Comparison of ENCODE assay signal across 33 cellular contexts in the genomic region with DNA sequence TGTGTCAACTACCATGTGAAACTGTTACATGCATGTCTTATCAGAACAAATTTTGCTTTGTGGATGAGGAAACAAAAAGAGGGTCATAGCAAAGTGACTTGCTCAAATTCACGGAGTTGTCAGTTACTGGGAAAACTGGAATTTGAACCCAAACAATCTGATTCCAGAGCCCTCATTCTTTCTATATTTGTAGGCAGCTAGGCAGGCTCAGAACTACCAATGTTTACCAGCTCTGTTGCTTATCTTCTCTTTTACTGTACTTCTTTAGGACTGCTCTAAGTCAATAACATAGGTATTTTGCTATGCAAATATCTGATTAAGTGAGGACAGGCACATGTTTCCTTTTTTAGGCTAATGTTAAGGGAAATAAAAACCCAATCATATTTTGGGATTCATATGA.
"Had no signal": no experiment of that assay in that cellular context is flagged by ENCODE, and none has a peak within 500 bp of the region (broad histone marks: within the 10 kb centered on the region; RNA-seq: fewer than 3 reads in every experiment).

No MANE protein-coding gene starts in this region.

- DNase-seq: activated B cell treated with CpG ODN at 0.5 μM for 24 hours; activated CD4-positive, alpha-beta memory T cell treated with anti-CD3 and anti-CD28 coated beads for 36 hours; activated CD4-positive, alpha-beta T cell treated with anti-CD3 and anti-CD28 coated beads for 4 hours; activated CD4-positive, alpha-beta T cell treated with anti-CD3 and anti-CD28 coated beads, Interleukin-2, amount 10 ng/mL, durations not matched to agents 24 days and 14 days; activated CD4-positive, alpha-beta T cell treated with anti-CD3 and anti-CD28 coated beads, Interleukin-2, amount 50 U/mL, for 1 hour; activated CD4-positive, alpha-beta T cell treated with anti-CD3 and anti-CD28 coated beads, Interleukin-2, amount 50 U/mL, for 4 hours; activated CD4-positive, CD25-positive, alpha-beta regulatory T cell treated with anti-CD3 and anti-CD28 coated beads, Interleukin-2, amount 50 U/mL, for 72 hours; activated CD8-positive, alpha-beta memory T cell treated with anti-CD3 and anti-CD28 coated beads, Interleukin-2, amount 50 U/mL, for 4 hours; activated CD8-positive, alpha-beta T cell treated with anti-CD3 and anti-CD28 coated beads for 36 hours; activated effector memory CD4-positive, alpha-beta T cell treated with Interleukin-2 at 50 U/mL for 16 hours; activated gamma-delta T cell; activated naive CD4-positive, alpha-beta T cell treated with anti-CD3 and anti-CD28 coated beads, Interleukin-2, amount 10 ng/mL, durations not matched to agents 7 days and 5 days; activated naive CD4-positive, alpha-beta T cell treated with Interleukin-2 at 50 U/mL for 16 hours; activated naive CD8-positive, alpha-beta T cell treated with anti-CD3 and anti-CD28 coated beads, Interleukin-2, amount 10 ng/mL, durations not matched to agents 7 days and 5 days; activated naive CD8-positive, alpha-beta T cell treated with anti-CD3 and anti-CD28 coated beads, Interleukin-2, amount 50 U/mL, for 24 hours; activated T-cell treated with anti-CD3 and anti-CD28 coated beads for 4 hours; activated T-cell treated with anti-CD3 and anti-CD28 coated beads, Interleukin-2, amount 50 U/mL, for 1 hour; activated T-cell treated with anti-CD3 and anti-CD28 coated beads, Interleukin-2, amount 50 U/mL, for 4 hours; activated T-cell treated with anti-CD3 and anti-CD28 coated beads, Interleukin-2, amount 50 U/mL, for 72 hours; amygdala; anterior cingulate cortex; caudate nucleus; T-helper 17 cell; T-helper 9 cell had no signal

- H3K36me3 Mint-ChIP-seq: activated CD4-positive, alpha-beta memory T cell treated with anti-CD3 and anti-CD28 coated beads for 36 hours; activated naive CD4-positive, alpha-beta T cell treated with anti-CD3 and anti-CD28 coated beads, Interleukin-2, amount 10 ng/mL, durations not matched to agents 7 days and 5 days; activated naive CD4-positive, alpha-beta T cell treated with anti-CD3 and anti-CD28 coated beads, Interleukin-2, amount 50 U/mL, for 24 hours; activated naive CD8-positive, alpha-beta T cell; activated naive CD8-positive, alpha-beta T cell treated with anti-CD3 and anti-CD28 coated beads, Interleukin-2, amount 10 ng/mL, durations not matched to agents 7 days and 5 days; brain had no signal

- H3K4me3 Mint-ChIP-seq: activated B cell treated with CpG ODN at 0.5 μM for 24 hours; activated CD4-positive, alpha-beta memory T cell treated with anti-CD3 and anti-CD28 coated beads for 36 hours; activated CD4-positive, alpha-beta T cell treated with anti-CD3 and anti-CD28 coated beads, Interleukin-2, amount 10 ng/mL, durations not matched to agents 24 days and 14 days; activated CD8-positive, alpha-beta T cell treated with anti-CD3 and anti-CD28 coated beads for 36 hours; activated naive CD4-positive, alpha-beta T cell treated with anti-CD3 and anti-CD28 coated beads, Interleukin-2, amount 10 ng/mL, durations not matched to agents 7 days and 5 days; activated naive CD4-positive, alpha-beta T cell treated with anti-CD3 and anti-CD28 coated beads, Interleukin-2, amount 50 U/mL, for 24 hours; activated naive CD8-positive, alpha-beta T cell; activated naive CD8-positive, alpha-beta T cell treated with anti-CD3 and anti-CD28 coated beads, Interleukin-2, amount 10 ng/mL, durations not matched to agents 7 days and 5 days; activated naive CD8-positive, alpha-beta T cell treated with anti-CD3 and anti-CD28 coated beads, Interleukin-2, amount 50 U/mL, for 24 hours; activated T-cell treated with anti-CD3 and anti-CD28 coated beads, Interleukin-2, amount 50 U/mL, for 4 hours; activated T-cell treated with anti-CD3 and anti-CD28 coated beads, Interleukin-2, amount 50 U/mL, for 72 hours; activated T-helper 1 cell treated with anti-CD3 and anti-CD28 coated beads, Interleukin-12 subunit alpha, Interleukin-12 subunit beta, Interleukin-2, Interleukin-4 antibody, amounts not matched to agents 30 ng/mL and 10 ng/mL and 1 ng/mL, durations not matched to agents 14 hours and 24 hours and 36 hours; brain; central memory CD8-positive, alpha-beta T cell; T-helper 17 cell had no signal

- H3K9me3 ChIP-seq: ascending aorta had no signal

- ATAC-seq: activated CD8-positive, alpha-beta T cell treated with anti-CD3 and anti-CD28 coated beads for 36 hours; activated naive CD8-positive, alpha-beta T cell treated with anti-CD3 and anti-CD28 coated beads, Interleukin-2, amount 50 U/mL, for 24 hours; activated T-cell treated with anti-CD3 and anti-CD28 coated beads, Interleukin-2, amount 50 U/mL, for 4 hours; activated T-cell treated with anti-CD3 and anti-CD28 coated beads, Interleukin-2, amount 50 U/mL, for 72 hours; T-helper 17 cell had no signal

- H3K4me1 ChIP-seq: ascending aorta had no signal

- H3K9me3 Mint-ChIP-seq: activated B cell treated with CpG ODN at 0.5 μM for 24 hours; activated CD4-positive, alpha-beta memory T cell treated with anti-CD3 and anti-CD28 coated beads for 36 hours; activated CD4-positive, alpha-beta T cell treated with anti-CD3 and anti-CD28 coated beads, Interleukin-2, amount 10 ng/mL, durations not matched to agents 24 days and 14 days; activated CD8-positive, alpha-beta T cell treated with anti-CD3 and anti-CD28 coated beads for 36 hours; activated naive CD4-positive, alpha-beta T cell treated with anti-CD3 and anti-CD28 coated beads, Interleukin-2, amount 10 ng/mL, durations not matched to agents 7 days and 5 days; activated naive CD4-positive, alpha-beta T cell treated with anti-CD3 and anti-CD28 coated beads, Interleukin-2, amount 50 U/mL, for 24 hours; activated naive CD8-positive, alpha-beta T cell treated with anti-CD3 and anti-CD28 coated beads, Interleukin-2, amount 10 ng/mL, durations not matched to agents 7 days and 5 days; activated naive CD8-positive, alpha-beta T cell treated with anti-CD3 and anti-CD28 coated beads, Interleukin-2, amount 50 U/mL, for 24 hours; activated T-cell treated with anti-CD3 and anti-CD28 coated beads, Interleukin-2, amount 50 U/mL, for 4 hours; activated T-helper 1 cell treated with anti-CD3 and anti-CD28 coated beads, Interleukin-12 subunit alpha, Interleukin-12 subunit beta, Interleukin-2, Interleukin-4 antibody, amounts not matched to agents 30 ng/mL and 10 ng/mL and 1 ng/mL, durations not matched to agents 14 hours and 24 hours and 36 hours; activated T-helper 2 cell treated with anti-CD3 and anti-CD28 coated beads, Interferon-gamma antibody, Interleukin-2, Interleukin-4, amounts not matched to agents 10 μg/mL and 5 μg/mL and 100 μg/mL, durations not matched to agents 14 hours and 24 hours and 36 hours; brain had no signal

- H3K4me3 ChIP-seq: ascending aorta, cardiac muscle cell had no signal

- H3K27ac Mint-ChIP-seq: activated B cell treated with CpG ODN at 0.5 μM for 24 hours; activated CD4-positive, alpha-beta memory T cell treated with anti-CD3 and anti-CD28 coated beads for 36 hours; activated CD4-positive, alpha-beta T cell treated with anti-CD3 and anti-CD28 coated beads, Interleukin-2, amount 10 ng/mL, durations not matched to agents 24 days and 14 days; activated CD8-positive, alpha-beta T cell treated with anti-CD3 and anti-CD28 coated beads for 36 hours; activated naive CD4-positive, alpha-beta T cell treated with anti-CD3 and anti-CD28 coated beads, Interleukin-2, amount 10 ng/mL, durations not matched to agents 7 days and 5 days; activated naive CD4-positive, alpha-beta T cell treated with anti-CD3 and anti-CD28 coated beads, Interleukin-2, amount 50 U/mL, for 24 hours; activated naive CD8-positive, alpha-beta T cell; activated naive CD8-positive, alpha-beta T cell treated with anti-CD3 and anti-CD28 coated beads, Interleukin-2, amount 10 ng/mL, durations not matched to agents 7 days and 5 days; activated naive CD8-positive, alpha-beta T cell treated with anti-CD3 and anti-CD28 coated beads, Interleukin-2, amount 50 U/mL, for 24 hours; activated T-cell treated with anti-CD3 and anti-CD28 coated beads, Interleukin-2, amount 50 U/mL, for 72 hours; activated T-helper 1 cell treated with anti-CD3 and anti-CD28 coated beads, Interleukin-12 subunit alpha, Interleukin-12 subunit beta, Interleukin-2, Interleukin-4 antibody, amounts not matched to agents 30 ng/mL and 10 ng/mL and 1 ng/mL, durations not matched to agents 14 hours and 24 hours and 36 hours; activated T-helper 2 cell treated with anti-CD3 and anti-CD28 coated beads, Interferon-gamma antibody, Interleukin-2, Interleukin-4, amounts not matched to agents 10 μg/mL and 5 μg/mL and 100 μg/mL, durations not matched to agents 14 hours and 24 hours and 36 hours; brain; T-helper 17 cell had no signal

- H3K27me3 Mint-ChIP-seq: activated B cell treated with CpG ODN at 0.5 μM for 24 hours; activated CD4-positive, alpha-beta memory T cell treated with anti-CD3 and anti-CD28 coated beads for 36 hours; activated CD4-positive, alpha-beta T cell treated with anti-CD3 and anti-CD28 coated beads, Interleukin-2, amount 10 ng/mL, durations not matched to agents 24 days and 14 days; activated CD8-positive, alpha-beta T cell treated with anti-CD3 and anti-CD28 coated beads for 36 hours; activated naive CD4-positive, alpha-beta T cell treated with anti-CD3 and anti-CD28 coated beads, Interleukin-2, amount 10 ng/mL, durations not matched to agents 7 days and 5 days; activated naive CD4-positive, alpha-beta T cell treated with anti-CD3 and anti-CD28 coated beads, Interleukin-2, amount 50 U/mL, for 24 hours; activated naive CD8-positive, alpha-beta T cell; activated naive CD8-positive, alpha-beta T cell treated with anti-CD3 and anti-CD28 coated beads, Interleukin-2, amount 10 ng/mL, durations not matched to agents 7 days and 5 days; activated naive CD8-positive, alpha-beta T cell treated with anti-CD3 and anti-CD28 coated beads, Interleukin-2, amount 50 U/mL, for 24 hours; central memory CD8-positive, alpha-beta T cell; T-helper 17 cell had no signal

- H3K4me1 Mint-ChIP-seq: activated B cell treated with CpG ODN at 0.5 μM for 24 hours; activated CD4-positive, alpha-beta T cell treated with anti-CD3 and anti-CD28 coated beads, Interleukin-2, amount 10 ng/mL, durations not matched to agents 24 days and 14 days; activated naive CD4-positive, alpha-beta T cell treated with anti-CD3 and anti-CD28 coated beads, Interleukin-2, amount 10 ng/mL, durations not matched to agents 7 days and 5 days; activated naive CD4-positive, alpha-beta T cell treated with anti-CD3 and anti-CD28 coated beads, Interleukin-2, amount 50 U/mL, for 24 hours; activated naive CD8-positive, alpha-beta T cell treated with anti-CD3 and anti-CD28 coated beads, Interleukin-2, amount 10 ng/mL, durations not matched to agents 7 days and 5 days; activated naive CD8-positive, alpha-beta T cell treated with anti-CD3 and anti-CD28 coated beads, Interleukin-2, amount 50 U/mL, for 24 hours; brain; central memory CD8-positive, alpha-beta T cell; T-helper 17 cell had no signal

- H3K27me3 ChIP-seq: ascending aorta, cardiac muscle cell had no signal

- H3K27ac ChIP-seq: ascending aorta, cardiac muscle cell, VCaP had no signal

- H3K36me3 ChIP-seq: ascending aorta, cardiac muscle cell had no signal
